Comparison of ENCODE assay signal across 37 cellular contexts in genomic region chr5:96250782-96251181, GRCh38.
"Had no signal": no experiment of that assay in that cellular context is flagged by ENCODE, and none has a peak within 500 bp of the region (broad histone marks: within the 10 kb centered on the region; RNA-seq: fewer than 3 reads in every experiment).

No MANE protein-coding gene starts in this region.

- ATAC-seq: activated CD8-positive, alpha-beta T cell treated with anti-CD3 and anti-CD28 coated beads for 36 hours; activated naive CD4-positive, alpha-beta T cell treated with anti-CD3 and anti-CD28 coated beads, Interleukin-2, amount 50 U/mL, for 72 hours; activated T-cell treated with anti-CD3 and anti-CD28 coated beads, Interleukin-2, amount 50 U/mL, for 4 hours; activated T-cell treated with anti-CD3 and anti-CD28 coated beads, Interleukin-2, amount 50 U/mL, for 72 hours; activated T-helper 17 cell treated with anti-CD3 and anti-CD28 coated beads, Interleukin-2, amount 50 U/mL, for 72 hours; body of pancreas had no signal

- H3K9me3 Mint-ChIP-seq: activated B cell treated with CpG ODN at 0.5 μM for 24 hours; activated CD4-positive, alpha-beta memory T cell treated with anti-CD3 and anti-CD28 coated beads for 36 hours; activated CD4-positive, alpha-beta T cell treated with anti-CD3 and anti-CD28 coated beads, Interleukin-2, amount 10 ng/mL, durations not matched to agents 24 days and 14 days; activated CD8-positive, alpha-beta T cell treated with anti-CD3 and anti-CD28 coated beads for 36 hours; activated naive CD4-positive, alpha-beta T cell treated with anti-CD3 and anti-CD28 coated beads for 36 hours; activated naive CD4-positive, alpha-beta T cell treated with anti-CD3 and anti-CD28 coated beads, Interleukin-2, amount 50 U/mL, for 72 hours; activated naive CD8-positive, alpha-beta T cell treated with anti-CD3 and anti-CD28 coated beads for 36 hours; activated T-cell treated with anti-CD3 and anti-CD28 coated beads, Interleukin-2, amount 50 U/mL, for 4 hours; activated T-cell treated with anti-CD3 and anti-CD28 coated beads, Interleukin-2, amount 50 U/mL, for 72 hours; activated T-helper 1 cell treated with anti-CD3 and anti-CD28 coated beads, Interleukin-12 subunit alpha, Interleukin-12 subunit beta, Interleukin-2, Interleukin-4 antibody, amounts not matched to agents 30 ng/mL and 10 ng/mL and 1 ng/mL, durations not matched to agents 14 hours and 24 hours and 36 hours; activated T-helper 17 cell treated with anti-CD3 and anti-CD28 coated beads, Interleukin-2, amount 50 U/mL, for 72 hours; T-helper 1 cell treated with Interleukin-12 subunit alpha and Interleukin-12 subunit beta and Interleukin-4 antibody, amounts not matched to agents 30 μg/mL and 1 μg/mL, for 36 hours; T-helper 2 cell treated with Interferon-gamma antibody and Interleukin-4, amounts not matched to agents 5 μg/mL and 100 μg/mL, for 36 hours had no signal

- DNase-seq: activated B cell treated with CpG ODN at 0.5 μM for 24 hours; activated CD4-positive, alpha-beta memory T cell treated with anti-CD3 and anti-CD28 coated beads for 36 hours; activated CD4-positive, alpha-beta T cell treated with anti-CD3 and anti-CD28 coated beads for 4 hours; activated CD4-positive, alpha-beta T cell treated with anti-CD3 and anti-CD28 coated beads, Interleukin-2, amount 10 ng/mL, durations not matched to agents 24 days and 14 days; activated CD4-positive, alpha-beta T cell treated with anti-CD3 and anti-CD28 coated beads, Interleukin-2, amount 50 U/mL, for 1 hour; activated CD4-positive, alpha-beta T cell treated with anti-CD3 and anti-CD28 coated beads, Interleukin-2, amount 50 U/mL, for 4 hours; activated CD4-positive, CD25-positive, alpha-beta regulatory T cell treated with anti-CD3 and anti-CD28 coated beads, Interleukin-2, amount 50 U/mL, for 72 hours; activated CD8-positive, alpha-beta memory T cell treated with anti-CD3 and anti-CD28 coated beads, Interleukin-2, amount 50 U/mL, for 4 hours; activated CD8-positive, alpha-beta T cell treated with anti-CD3 and anti-CD28 coated beads for 36 hours; activated effector memory CD4-positive, alpha-beta T cell treated with anti-CD3 and anti-CD28 coated beads, Interleukin-2, amount 50 U/mL, for 16 hours; activated gamma-delta T cell treated with Interleukin-2 at 50 U/mL for 16 hours; activated naive CD4-positive, alpha-beta T cell; activated naive CD4-positive, alpha-beta T cell treated with anti-CD3 and anti-CD28 coated beads for 36 hours; activated naive CD4-positive, alpha-beta T cell treated with anti-CD3 and anti-CD28 coated beads, Interleukin-2, amount 50 U/mL, for 16 hours; activated naive CD8-positive, alpha-beta T cell treated with anti-CD3 and anti-CD28 coated beads for 36 hours; activated T-cell treated with anti-CD3 and anti-CD28 coated beads for 4 hours; activated T-cell treated with anti-CD3 and anti-CD28 coated beads, Interleukin-2, amount 50 U/mL, for 1 hour; activated T-cell treated with anti-CD3 and anti-CD28 coated beads, Interleukin-2, amount 50 U/mL, for 4 hours; activated T-cell treated with anti-CD3 and anti-CD28 coated beads, Interleukin-2, amount 50 U/mL, for 72 hours; adrenal gland; amniotic stem cell; aorta; body of pancreas; brain microvascular endothelial cell; central memory CD4-positive, alpha-beta T cell; T-helper 1 cell; T-helper 2 cell; T-helper 9 cell had no signal

- H3K36me3 ChIP-seq: adrenal gland, brain microvascular endothelial cell, breast epithelium had no signal

- H3K27ac Mint-ChIP-seq: activated B cell treated with CpG ODN at 0.5 μM for 24 hours; activated CD4-positive, alpha-beta memory T cell treated with anti-CD3 and anti-CD28 coated beads for 36 hours; activated CD4-positive, alpha-beta T cell treated with anti-CD3 and anti-CD28 coated beads, Interleukin-2, amount 10 ng/mL, durations not matched to agents 24 days and 14 days; activated CD8-positive, alpha-beta T cell treated with anti-CD3 and anti-CD28 coated beads for 36 hours; activated naive CD4-positive, alpha-beta T cell treated with anti-CD3 and anti-CD28 coated beads for 36 hours; activated naive CD4-positive, alpha-beta T cell treated with anti-CD3 and anti-CD28 coated beads, Interleukin-2, amount 50 U/mL, for 72 hours; activated naive CD8-positive, alpha-beta T cell treated with anti-CD3 and anti-CD28 coated beads for 36 hours; activated T-cell treated with anti-CD3 and anti-CD28 coated beads, Interleukin-2, amount 50 U/mL, for 72 hours; activated T-helper 1 cell treated with anti-CD3 and anti-CD28 coated beads, Interleukin-12 subunit alpha, Interleukin-12 subunit beta, Interleukin-2, Interleukin-4 antibody, amounts not matched to agents 30 ng/mL and 10 ng/mL and 1 ng/mL, durations not matched to agents 14 hours and 24 hours and 36 hours; activated T-helper 17 cell treated with anti-CD3 and anti-CD28 coated beads, Interleukin-2, amount 50 U/mL, for 72 hours; T-helper 1 cell treated with Interleukin-12 subunit alpha and Interleukin-12 subunit beta and Interleukin-4 antibody, amounts not matched to agents 30 μg/mL and 1 μg/mL, for 36 hours; T-helper 2 cell treated with Interferon-gamma antibody and Interleukin-4, amounts not matched to agents 5 μg/mL and 100 μg/mL, for 36 hours had no signal

- FAIRE-seq: astrocyte, TTC549 had no signal

- H3K27ac ChIP-seq: adrenal gland, body of pancreas, brain microvascular endothelial cell, breast epithelium, VCaP had no signal

- H3K36me3 Mint-ChIP-seq: activated CD4-positive, alpha-beta memory T cell treated with anti-CD3 and anti-CD28 coated beads for 36 hours; activated naive CD4-positive, alpha-beta T cell treated with anti-CD3 and anti-CD28 coated beads, Interleukin-2, amount 50 U/mL, for 72 hours; activated naive CD8-positive, alpha-beta T cell treated with anti-CD3 and anti-CD28 coated beads for 36 hours had no signal

- H3K27me3 ChIP-seq: adrenal gland, body of pancreas, brain microvascular endothelial cell, breast epithelium had no signal

- H3K4me3 ChIP-seq: adrenal gland, body of pancreas, breast epithelium had no signal

- H3K4me1 ChIP-seq: breast epithelium had no signal

- H3K4me3 Mint-ChIP-seq: activated B cell treated with CpG ODN at 0.5 μM for 24 hours; activated CD4-positive, alpha-beta memory T cell treated with anti-CD3 and anti-CD28 coated beads for 36 hours; activated CD4-positive, alpha-beta T cell treated with anti-CD3 and anti-CD28 coated beads, Interleukin-2, amount 10 ng/mL, durations not matched to agents 24 days and 14 days; activated CD8-positive, alpha-beta T cell treated with anti-CD3 and anti-CD28 coated beads for 36 hours; activated naive CD4-positive, alpha-beta T cell treated with anti-CD3 and anti-CD28 coated beads for 36 hours; activated naive CD8-positive, alpha-beta T cell treated with anti-CD3 and anti-CD28 coated beads for 36 hours; activated T-cell treated with anti-CD3 and anti-CD28 coated beads, Interleukin-2, amount 50 U/mL, for 4 hours; activated T-cell treated with anti-CD3 and anti-CD28 coated beads, Interleukin-2, amount 50 U/mL, for 72 hours; activated T-helper 1 cell treated with anti-CD3 and anti-CD28 coated beads, Interleukin-12 subunit alpha, Interleukin-12 subunit beta, Interleukin-2, Interleukin-4 antibody, amounts not matched to agents 30 ng/mL and 10 ng/mL and 1 ng/mL, durations not matched to agents 14 hours and 24 hours and 36 hours; activated T-helper 17 cell treated with anti-CD3 and anti-CD28 coated beads, Interleukin-2, amount 50 U/mL, for 72 hours; T-helper 1 cell treated with Interleukin-12 subunit alpha and Interleukin-12 subunit beta and Interleukin-4 antibody, amounts not matched to agents 30 μg/mL and 1 μg/mL, for 36 hours; T-helper 2 cell treated with Interferon-gamma antibody and Interleukin-4, amounts not matched to agents 5 μg/mL and 100 μg/mL, for 36 hours had no signal

- H3K9me3 ChIP-seq: adrenal gland, body of pancreas, breast epithelium had no signal

- H3K4me1 Mint-ChIP-seq: activated B cell treated with CpG ODN at 0.5 μM for 24 hours; activated CD4-positive, alpha-beta T cell treated with anti-CD3 and anti-CD28 coated beads, Interleukin-2, amount 10 ng/mL, durations not matched to agents 24 days and 14 days; activated naive CD8-positive, alpha-beta T cell treated with anti-CD3 and anti-CD28 coated beads for 36 hours; activated T-helper 17 cell treated with anti-CD3 and anti-CD28 coated beads, Interleukin-2, amount 50 U/mL, for 72 hours had no signal
